In the genomic region with DNA sequence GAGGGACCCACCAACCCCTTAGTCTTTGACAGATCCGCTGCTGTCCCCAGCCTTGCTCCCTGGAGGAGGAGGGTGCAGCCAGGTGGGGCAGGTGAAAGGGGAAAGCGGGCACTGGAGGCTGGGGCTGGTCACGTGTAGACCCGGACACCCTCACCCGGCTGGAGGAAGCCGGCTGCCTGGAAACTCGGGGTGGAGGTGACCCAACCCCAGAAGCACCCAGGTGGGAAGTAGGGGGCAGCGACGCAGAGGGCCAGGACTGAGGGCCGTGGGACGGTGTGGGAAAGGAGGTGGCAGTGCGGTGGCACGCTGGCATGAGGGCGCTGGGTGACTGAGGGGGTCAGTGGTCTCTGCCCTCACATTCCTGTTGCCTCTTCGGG, we compare ENCODE assay signal across 13 cellular contexts. TPM values are rescaled to one million over a fixed set of nuclear protein-coding genes. Genes with fewer than 3 reads are reported as not detected.
DNase-seq lines count a peak whose midpoint lies in the region; ATAC-seq and TF ChIP-seq lines count a peak whose summit lies in the region.
"Had no signal": no experiment of that assay in that cellular context is flagged by ENCODE, and none has a peak within 500 bp of the region (broad histone marks: within the 10 kb centered on the region; RNA-seq: fewer than 3 reads in every experiment).

No MANE protein-coding gene starts in this region.

- DNase-seq in activated naive CD4-positive, alpha-beta T cell treated with anti-CD3 and anti-CD28 coated beads, Interleukin-2, amount 10 ng/mL, durations not matched to agents 7 days and 5 days, result no peak
- no peak for DNase-seq in activated naive CD4-positive, alpha-beta T cell (lab: John Stamatoyannopoulos, UW)
- DNase-seq in upper lobe of right lung (no peak), NCI-H510A (lab: John Stamatoyannopoulos, UW) (no peak), HAP-1 (ENCODE audit: low spot score in 2 of 2) (no peak), iPS-NIHi11 (ENCODE audit: low spot score) (no peak)
- DNase-seq: heart right ventricle; naive B cell; NCI-H1930; stimulated activated CD4-positive, alpha-beta T cell treated with anti-CD3 and anti-CD28 coated beads, Interleukin-2, amount 100 ng/mL, for 24 hours had no signal

- H3K27ac ChIP-seq in cingulate gyrus (ENCODE audit: low read depth, low read length) (peak overlapping the region; percentile 94), upper lobe of right lung (peak overlapping the region; percentile 65)

- H3K27me3 ChIP-seq in mucosa of stomach (ENCODE audit: control insufficient read depth, insufficient read depth, low read length), result no peaks in the 10 kb centered on the region
- H3K27me3 ChIP-seq in upper lobe of right lung, result no peaks in the 10 kb centered on the region
- no peaks in the 10 kb centered on the region for H3K27me3 ChIP-seq in HAP-1 (ENCODE audit: low read depth)
- H3K27me3 ChIP-seq: heart right ventricle had no signal

- H3K4me3 Mint-ChIP-seq in activated naive CD4-positive, alpha-beta T cell treated with anti-CD3 and anti-CD28 coated beads, Interleukin-2, amount 10 ng/mL, durations not matched to agents 7 days and 5 days, result no peak overlapping the region

- ATAC-seq in upper lobe of right lung, result no peak
- ATAC-seq: heart right ventricle had no signal

- in situ Hi-C loops in HAP-1 (cut with MboI; ENCODE audit: low sequenced_read_pairs), result no loop called here

- peaks cover 1% of the 10 kb centered on the region for H3K9me3 Mint-ChIP-seq in activated naive CD4-positive, alpha-beta T cell treated with anti-CD3 and anti-CD28 coated beads, Interleukin-2, amount 10 ng/mL, durations not matched to agents 7 days and 5 days
- H3K9me3 Mint-ChIP-seq: IgD-negative memory B cell, naive B cell had no signal

- H3K36me3 ChIP-seq in mucosa of stomach (ENCODE audit: control insufficient read depth, insufficient read depth, low read length), result no peaks in the 10 kb centered on the region
- H3K36me3 ChIP-seq in upper lobe of right lung, result no peaks in the 10 kb centered on the region
- peaks cover 19% of the 10 kb centered on the region for H3K36me3 ChIP-seq in HAP-1 (replicated peaks)

- peaks cover 17% of the 10 kb centered on the region for H3K36me3 Mint-ChIP-seq in activated naive CD4-positive, alpha-beta T cell treated with anti-CD3 and anti-CD28 coated beads, Interleukin-2, amount 10 ng/mL, durations not matched to agents 7 days and 5 days
- H3K36me3 Mint-ChIP-seq: IgD-negative memory B cell, naive B cell had no signal

- H3K4me1 ChIP-seq in mucosa of stomach (ENCODE audit: control insufficient read depth, insufficient read depth, low read length), result peaks cover 78% of the 10 kb centered on the region
- peaks cover 59% of the 10 kb centered on the region for H3K4me1 ChIP-seq in upper lobe of right lung
- peaks cover 9% of the 10 kb centered on the region for H3K4me1 ChIP-seq in HAP-1

- peak overlapping the region; percentile 66 for H3K9ac ChIP-seq in mucosa of stomach (ENCODE audit: low read length)

- H3K27ac Mint-ChIP-seq in activated naive CD4-positive, alpha-beta T cell treated with anti-CD3 and anti-CD28 coated beads, Interleukin-2, amount 10 ng/mL, durations not matched to agents 7 days and 5 days, result peak overlapping the region; percentile 28
- H3K27ac Mint-ChIP-seq: naive B cell had no signal

- CTCF ChIA-PET in activated naive CD4-positive, alpha-beta T cell treated with anti-CD3 and anti-CD28 coated beads, Interleukin-2, amount 10 ng/mL, durations not matched to agents 7 days and 5 days (lab: Charles Lee), result no interaction called here

- TF ChIP-seq CTCF in upper lobe of right lung (IDR thresholded peaks at IDR 0.05), result no peak

- intact Hi-C loops in upper lobe of right lung (cut with DNase I), result no loop called here

- H3K4me3 ChIP-seq in mucosa of stomach (ENCODE audit: low read length) (no peak overlapping the region), upper lobe of right lung (no peak overlapping the region), HAP-1 (no peak overlapping the region)

- no peaks in the 10 kb centered on the region for H3K27me3 Mint-ChIP-seq in activated naive CD4-positive, alpha-beta T cell treated with anti-CD3 and anti-CD28 coated beads, Interleukin-2, amount 10 ng/mL, durations not matched to agents 7 days and 5 days
- H3K27me3 Mint-ChIP-seq: IgD-negative memory B cell, naive B cell had no signal

- H3K9me3 ChIP-seq in mucosa of stomach (ENCODE audit: control insufficient read depth, low read length) (no peaks in the 10 kb centered on the region), upper lobe of right lung (no peaks in the 10 kb centered on the region), HAP-1 (no peaks in the 10 kb centered on the region)
- H3K9me3 ChIP-seq: heart right ventricle had no signal

- H3K4me1 Mint-ChIP-seq in activated naive CD4-positive, alpha-beta T cell treated with anti-CD3 and anti-CD28 coated beads, Interleukin-2, amount 10 ng/mL, durations not matched to agents 7 days and 5 days, result peaks cover 33% of the 10 kb centered on the region

RNA-seq across cellular contexts. Expression of a gene that starts 2.7 kb away (rescaled TPM):
- total RNA-seq in upper lobe of right lung, result 64.3 TPM

RNA-seq across cellular contexts. Expression of a gene that starts 9.8 kb away (rescaled TPM):
- 0.67 TPM for total RNA-seq in upper lobe of right lung

RNA-seq across cellular contexts. Expression of a gene that starts 22.6 kb away (rescaled TPM):
- 84.8 TPM for total RNA-seq in upper lobe of right lung

RNA-seq across cellular contexts. Expression of a gene that starts 38.2 kb away (rescaled TPM):
- total RNA-seq in upper lobe of right lung, result 0.06 TPM

RNA-seq across cellular contexts. Expression of a gene that starts 47.0 kb away (rescaled TPM):
- 29.9 TPM for total RNA-seq in upper lobe of right lung
